In genomic region chr3:110017304-110017703, GRCh38 we compare ENCODE assay signal across 29 cellular contexts.
"Had no signal": no experiment of that assay in that cellular context is flagged by ENCODE, and none has a peak within 500 bp of the region (broad histone marks: within the 10 kb centered on the region; RNA-seq: fewer than 3 reads in every experiment).

No MANE protein-coding gene starts in this region.

- H3K27me3 ChIP-seq: adrenal gland, body of pancreas, brain microvascular endothelial cell, breast epithelium had no signal

- H3K36me3 ChIP-seq: adrenal gland, brain microvascular endothelial cell, breast epithelium had no signal

- H3K4me1 ChIP-seq: adrenal gland, body of pancreas, breast epithelium had no signal

- H3K27ac ChIP-seq: adrenal gland, body of pancreas, brain microvascular endothelial cell, breast epithelium, VCaP had no signal

- H3K9me3 ChIP-seq: adrenal gland, body of pancreas, breast epithelium had no signal

- H3K4me3 ChIP-seq: adrenal gland, body of pancreas, breast epithelium had no signal

- DNase-seq: activated B cell treated with CpG ODN at 0.5 μM for 24 hours; activated CD4-positive, alpha-beta memory T cell treated with anti-CD3 and anti-CD28 coated beads for 36 hours; activated CD4-positive, alpha-beta T cell treated with anti-CD3 and anti-CD28 coated beads for 4 hours; activated CD4-positive, alpha-beta T cell treated with anti-CD3 and anti-CD28 coated beads, Interleukin-2, amount 10 ng/mL, durations not matched to agents 24 days and 14 days; activated CD4-positive, alpha-beta T cell treated with anti-CD3 and anti-CD28 coated beads, Interleukin-2, amount 50 U/mL, for 1 hour; activated CD4-positive, alpha-beta T cell treated with anti-CD3 and anti-CD28 coated beads, Interleukin-2, amount 50 U/mL, for 4 hours; activated CD4-positive, CD25-positive, alpha-beta regulatory T cell treated with anti-CD3 and anti-CD28 coated beads, Interleukin-2, amount 50 U/mL, for 72 hours; activated CD8-positive, alpha-beta memory T cell treated with anti-CD3 and anti-CD28 coated beads, Interleukin-2, amount 50 U/mL, for 4 hours; activated CD8-positive, alpha-beta T cell treated with anti-CD3 and anti-CD28 coated beads for 36 hours; activated effector memory CD4-positive, alpha-beta T cell treated with anti-CD3 and anti-CD28 coated beads, Interleukin-2, amount 50 U/mL, for 16 hours; activated gamma-delta T cell treated with Interleukin-2 at 50 U/mL for 16 hours; activated naive CD4-positive, alpha-beta T cell; activated naive CD4-positive, alpha-beta T cell treated with anti-CD3 and anti-CD28 coated beads for 36 hours; activated naive CD4-positive, alpha-beta T cell treated with anti-CD3 and anti-CD28 coated beads, Interleukin-2, amount 50 U/mL, for 16 hours; activated naive CD8-positive, alpha-beta T cell treated with anti-CD3 and anti-CD28 coated beads for 36 hours; activated T-cell treated with anti-CD3 and anti-CD28 coated beads for 4 hours; activated T-cell treated with anti-CD3 and anti-CD28 coated beads, Interleukin-2, amount 50 U/mL, for 1 hour; activated T-cell treated with anti-CD3 and anti-CD28 coated beads, Interleukin-2, amount 50 U/mL, for 4 hours; activated T-cell treated with anti-CD3 and anti-CD28 coated beads, Interleukin-2, amount 50 U/mL, for 72 hours; adrenal gland; amniotic stem cell; aorta; body of pancreas; brain microvascular endothelial cell; central memory CD4-positive, alpha-beta T cell; T-helper 2 cell; T-helper 9 cell had no signal
